In the genomic region with DNA sequence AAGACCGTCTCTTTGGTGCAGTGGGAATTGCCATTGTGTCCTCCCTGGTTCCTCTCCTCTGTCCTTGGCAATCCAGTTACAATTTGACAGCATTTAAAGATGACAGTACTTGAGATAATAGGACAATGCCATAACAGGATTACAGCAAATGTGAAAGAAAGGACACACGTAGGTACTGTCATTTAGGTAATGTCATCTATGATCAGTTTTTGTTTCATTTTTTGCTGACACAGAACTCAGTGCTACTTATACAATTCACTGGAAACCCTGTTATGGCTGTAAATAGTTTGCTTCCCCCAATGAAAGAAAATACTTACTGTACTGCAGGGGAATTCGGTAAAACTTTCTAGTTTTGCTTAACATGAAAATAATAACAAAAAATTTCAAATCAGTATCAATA, we compare ENCODE assay signal across 12 cellular contexts.
DNase-seq lines count a peak whose midpoint lies in the region; ATAC-seq and TF ChIP-seq lines count a peak whose summit lies in the region.
"Had no signal": no experiment of that assay in that cellular context is flagged by ENCODE, and none has a peak within 500 bp of the region (broad histone marks: within the 10 kb centered on the region; RNA-seq: fewer than 3 reads in every experiment).

No MANE protein-coding gene starts in this region.

- POLR2A ChIA-PET in OCI-LY7 (lab: Charles Lee): no interaction called here

- TF ChIP-seq CTCF in OCI-LY7 (conservative IDR thresholded peaks at IDR 0.05; ENCODE audit: low read length): no peak

- no peaks in the 10 kb centered on the region for H3K9me3 Mint-ChIP-seq in activated naive CD4-positive, alpha-beta T cell treated with anti-CD3 and anti-CD28 coated beads for 36 hours
- H3K9me3 Mint-ChIP-seq: activated naive CD4-positive, alpha-beta T cell treated with anti-CD3 and anti-CD28 coated beads, Interleukin-2, amount 50 U/mL, for 72 hours; CD14-positive monocyte had no signal

- H3K4me2 ChIP-seq in OCI-LY7 (ENCODE audit: low read length): no peak overlapping the region

- TSS peak; percentile 1 for BruUV-seq in OCI-LY7 (replicated peaks; lab: Mats Ljungman, UMichigan)

- H3K9me2 ChIP-seq in OCI-LY7 (ENCODE audit: insufficient read depth, low read length): no peaks in the 10 kb centered on the region

- H3K4me3 ChIP-seq in OCI-LY7 (ENCODE audit: low read depth, low read length, poor library complexity, severe bottlenecking): no peak overlapping the region

- no peak overlapping the region for H2AFZ ChIP-seq in OCI-LY7 (ENCODE audit: low read length)

- intact Hi-C loops in OCI-LY7 (cut with micrococcal nuclease; ENCODE audit: unreplicated experiment): no loop called here
- intact Hi-C loops in posterior vena cava (cut with DNase I): no loop called here
- intact Hi-C loops in activated naive CD4-positive, alpha-beta T cell treated with anti-CD3 and anti-CD28 coated beads for 36 hours (cut with micrococcal nuclease): no loop called here

- CTCF ChIA-PET in OCI-LY7 (lab: Charles Lee; ENCODE audit: unreplicated experiment): no interaction called here
- CTCF ChIA-PET in activated naive CD4-positive, alpha-beta T cell treated with anti-CD3 and anti-CD28 coated beads for 36 hours (lab: Charles Lee): no interaction called here

- H3K27ac Mint-ChIP-seq in activated naive CD4-positive, alpha-beta T cell treated with anti-CD3 and anti-CD28 coated beads for 36 hours: no peak overlapping the region
- H3K27ac Mint-ChIP-seq: activated naive CD4-positive, alpha-beta T cell treated with anti-CD3 and anti-CD28 coated beads, Interleukin-2, amount 50 U/mL, for 72 hours had no signal

- peaks cover 10% of the 10 kb centered on the region for H3K27me3 Mint-ChIP-seq in activated naive CD4-positive, alpha-beta T cell treated with anti-CD3 and anti-CD28 coated beads for 36 hours (ENCODE audit: low read depth)

- H3K4me1 ChIP-seq in OCI-LY7 (ENCODE audit: insufficient read depth, low read length, poor library complexity, severe bottlenecking): peaks cover 40% of the 10 kb centered on the region

- DNase-seq in OCI-LY7 (ENCODE audit: low spot score) (no peak), hypothalamus (lab: John Stamatoyannopoulos, UW) (no peak), posterior vena cava (ENCODE audit: low spot score) (no peak), DMS53 treated with DMSO at 0.1 percent for 48 hours (lab: John Stamatoyannopoulos, UW; ENCODE audit: unreplicated experiment) (no peak)
- DNase-seq in activated naive CD4-positive, alpha-beta T cell treated with anti-CD3 and anti-CD28 coated beads for 36 hours: no peak
- DNase-seq: NCI-H1048; stimulated activated CD4-positive, alpha-beta T cell treated with anti-CD3 and anti-CD28 coated beads, Interleukin-4, amount 100 ng/mL, for 4 hours had no signal

- H3K36me3 Mint-ChIP-seq in activated naive CD4-positive, alpha-beta T cell treated with anti-CD3 and anti-CD28 coated beads for 36 hours (ENCODE audit: low read depth): no peaks in the 10 kb centered on the region
- H3K36me3 Mint-ChIP-seq: activated naive CD4-positive, alpha-beta T cell treated with anti-CD3 and anti-CD28 coated beads, Interleukin-2, amount 50 U/mL, for 72 hours had no signal

- peaks cover 62% of the 10 kb centered on the region for H3K36me3 ChIP-seq in OCI-LY7 (ENCODE audit: insufficient read depth, low read length)

- H3K79me2 ChIP-seq in OCI-LY7 (ENCODE audit: insufficient read depth, low read depth, low read length): peaks cover 69% of the 10 kb centered on the region

- H3K27ac ChIP-seq in OCI-LY7 (ENCODE audit: low read depth, low read length, poor library complexity, severe bottlenecking): no peak overlapping the region

- H3K4me1 Mint-ChIP-seq in activated naive CD4-positive, alpha-beta T cell treated with anti-CD3 and anti-CD28 coated beads for 36 hours (ENCODE audit: low read depth): no peaks in the 10 kb centered on the region

- ATAC-seq in GM18502 (IDR thresholded peaks at IDR 0.05; ENCODE audit: poor library complexity, unreplicated experiment) (peak; percentile 63), GM21367 (IDR thresholded peaks at IDR 0.05; ENCODE audit: unreplicated experiment) (peak; percentile 51), HG03025 (IDR thresholded peaks at IDR 0.05; ENCODE audit: low FRiP score, unreplicated experiment) (peak; percentile 59)
- ATAC-seq: activated naive CD4-positive, alpha-beta T cell treated with anti-CD3 and anti-CD28 coated beads, Interleukin-2, amount 50 U/mL, for 72 hours had no signal

- peaks cover 30% of the 10 kb centered on the region for H4K20me1 ChIP-seq in OCI-LY7 (ENCODE audit: insufficient read depth, low read length)

- no peak overlapping the region for H3K4me3 Mint-ChIP-seq in activated naive CD4-positive, alpha-beta T cell treated with anti-CD3 and anti-CD28 coated beads for 36 hours
- H3K4me3 Mint-ChIP-seq: CD14-positive monocyte had no signal

- no peaks in the 10 kb centered on the region for H3K9me3 ChIP-seq in OCI-LY7 (ENCODE audit: low read length)
